Comparison of ENCODE assay signal across 13 cellular contexts in the genomic region with DNA sequence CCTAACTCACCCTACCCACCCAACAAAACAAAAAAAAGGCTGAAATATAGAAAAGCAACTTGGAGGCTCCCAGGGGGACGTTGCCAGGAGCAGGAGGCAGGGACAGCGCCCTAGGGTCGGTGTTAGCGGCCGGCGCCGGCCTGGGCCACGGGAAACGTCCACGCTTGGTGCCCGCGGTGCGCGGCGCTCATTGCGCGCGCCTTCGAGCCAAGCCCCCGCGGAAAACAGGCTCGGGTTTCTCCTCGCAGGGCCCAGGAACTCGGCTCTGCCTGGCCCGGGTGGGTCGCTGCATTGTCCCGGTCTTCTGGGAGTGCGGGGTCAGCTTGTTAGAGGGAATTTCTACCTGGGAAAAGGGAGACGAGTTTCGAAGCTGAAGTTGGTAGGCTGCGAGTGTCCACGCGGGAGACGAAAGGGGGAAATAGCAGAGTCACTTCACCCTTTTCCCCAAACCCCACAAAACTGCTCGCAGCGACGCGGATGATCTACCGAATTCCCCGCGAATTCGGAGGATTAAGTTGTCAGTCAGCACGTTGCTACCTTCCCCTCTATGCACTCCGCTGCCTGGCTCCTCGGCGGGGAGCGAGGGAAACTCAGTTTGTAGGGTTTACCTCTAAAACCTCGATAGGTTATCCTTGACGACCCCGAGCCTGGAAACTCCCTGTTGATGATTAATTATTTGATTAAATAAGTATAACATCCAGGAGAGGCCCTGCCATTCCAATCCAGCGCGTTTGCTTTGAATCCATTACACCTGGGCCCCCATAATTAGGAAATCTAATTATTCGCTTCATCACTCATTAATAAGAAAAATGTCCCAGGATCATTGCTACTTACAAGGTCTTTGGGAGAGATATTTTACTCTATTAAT. TPM values are rescaled to one million over a fixed set of nuclear protein-coding genes. Genes with fewer than 3 reads are reported as not detected.
DNase-seq lines count a peak whose midpoint lies in the region; ATAC-seq, FAIRE-seq and TF ChIP-seq lines count a peak whose summit lies in the region.
"Had no signal": no experiment of that assay in that cellular context is flagged by ENCODE, and none has a peak within 500 bp of the region (broad histone marks: within the 10 kb centered on the region; RNA-seq: fewer than 3 reads in every experiment).

No MANE protein-coding gene starts in this region.

- ATAC-seq in GM21367 (IDR thresholded peaks at IDR 0.05; ENCODE audit: unreplicated experiment) (no peak), HG03045 (IDR thresholded peaks at IDR 0.05; ENCODE audit: unreplicated experiment) (no peak)

- H3K9ac ChIP-seq in astrocyte (ENCODE audit: low read length) (peak overlapping the region; percentile 81), iPS-15b (ENCODE audit: low read depth, low read length) (no peak overlapping the region)

- no peak for TF ChIP-seq EP300 in suprapubic skin (IDR thresholded peaks at IDR 0.05)

- no peak for TF ChIP-seq CTCF in astrocyte (IDR thresholded peaks at IDR 0.05; ENCODE audit: insufficient read depth, low read depth, low read length)
- TF ChIP-seq CTCF in suprapubic skin (IDR thresholded peaks at IDR 0.05): no peak

- peaks cover 8% of the 10 kb centered on the region for H3K36me3 ChIP-seq in astrocyte (ENCODE audit: insufficient read depth, low read length)
- H3K36me3 ChIP-seq in iPS-15b (ENCODE audit: control insufficient read depth, insufficient read depth, low read length): no peaks in the 10 kb centered on the region
- no peaks in the 10 kb centered on the region for H3K36me3 ChIP-seq in suprapubic skin

- H3K4me1 ChIP-seq in astrocyte (ENCODE audit: insufficient read depth, low read length) (peaks cover 17% of the 10 kb centered on the region), iPS-15b (ENCODE audit: control insufficient read depth, insufficient read depth, low read length) (peaks cover 2% of the 10 kb centered on the region), suprapubic skin (peaks cover 36% of the 10 kb centered on the region)

- no peaks in the 10 kb centered on the region for H3K27me3 ChIP-seq in astrocyte (ENCODE audit: insufficient read depth, low read length)
- H3K27me3 ChIP-seq in iPS-15b (ENCODE audit: control insufficient read depth, insufficient read depth, low read length): peaks cover 71% of the 10 kb centered on the region
- H3K27me3 ChIP-seq in suprapubic skin: peaks cover 79% of the 10 kb centered on the region

- H3K27ac Mint-ChIP-seq in activated T-cell treated with anti-CD3 and anti-CD28 coated beads, Interleukin-2, amount 50 U/mL, for 24 hours: no peak overlapping the region
- H3K27ac Mint-ChIP-seq in astrocyte (ENCODE audit: unreplicated experiment): no peak overlapping the region
- H3K27ac Mint-ChIP-seq: stimulated activated naive CD8-positive, alpha-beta T cell treated with anti-CD3 and anti-CD28 coated beads, Interleukin-15, Interleukin-2, amounts not matched to agents 100 ng/mL and 50 ng/mL, for 24 hours had no signal

- H3K27me3 Mint-ChIP-seq in activated T-cell treated with anti-CD3 and anti-CD28 coated beads, Interleukin-2, amount 50 U/mL, for 24 hours: peaks cover 79% of the 10 kb centered on the region
- peaks cover 33% of the 10 kb centered on the region for H3K27me3 Mint-ChIP-seq in astrocyte (ENCODE audit: low read depth, unreplicated experiment)

- peak overlapping the region; percentile 97 for H3K4me3 ChIP-seq in astrocyte (ENCODE audit: insufficient read depth, low read depth, low read length)
- H3K4me3 ChIP-seq in iPS-15b (ENCODE audit: low read depth, low read length): peak overlapping the region; percentile 19
- H3K4me3 ChIP-seq in suprapubic skin: peak overlapping the region; percentile 45

- peaks cover 25% of the 10 kb centered on the region for H4K20me1 ChIP-seq in astrocyte (ENCODE audit: insufficient read depth, low read length)

- H3K27ac ChIP-seq in astrocyte (ENCODE audit: low read depth, low read length): peak overlapping the region; percentile 61
- no peak overlapping the region for H3K27ac ChIP-seq in suprapubic skin
- H3K27ac ChIP-seq: HL-60 had no signal

- no peak overlapping the region for H3K4me3 Mint-ChIP-seq in activated T-cell treated with anti-CD3 and anti-CD28 coated beads, Interleukin-2, amount 50 U/mL, for 24 hours
- peak overlapping the region; percentile 79 for H3K4me3 Mint-ChIP-seq in astrocyte (ENCODE audit: unreplicated experiment)
- H3K4me3 Mint-ChIP-seq: stimulated activated naive CD8-positive, alpha-beta T cell treated with anti-CD3 and anti-CD28 coated beads, Interleukin-15, Interleukin-2, amounts not matched to agents 100 ng/mL and 50 ng/mL, for 24 hours had no signal

- H2AFZ ChIP-seq in astrocyte (ENCODE audit: low read depth, low read length): peak overlapping the region; percentile 66

- DNase-seq in activated T-cell treated with anti-CD3 and anti-CD28 coated beads, Interleukin-2, amount 50 U/mL, for 24 hours: peak; percentile 29
- DNase-seq in activated T-cell treated with anti-CD3 and anti-CD28 coated beads, Interleukin-2, amount 50 U/mL, for 1 hour: no peak
- DNase-seq in astrocyte (ENCODE audit: low read depth) (no peak), suprapubic skin (ENCODE audit: low spot score in 2 of 2) (peak in 1 of 2 donors; percentile 35), NK-92 (lab: John Stamatoyannopoulos, UW; ENCODE audit: unreplicated experiment) (no peak)
- DNase-seq: cerebellar nuclear complex, NCI-H1436 treated with DMSO at 0.1 percent for 48 hours had no signal

- peaks cover 62% of the 10 kb centered on the region for H3K79me2 ChIP-seq in astrocyte (ENCODE audit: insufficient read depth, low read length)

- peak overlapping the region; percentile 93 for H3K4me2 ChIP-seq in astrocyte (ENCODE audit: low read length)

- H3K4me1 Mint-ChIP-seq in activated T-cell treated with anti-CD3 and anti-CD28 coated beads, Interleukin-2, amount 50 U/mL, for 24 hours (ENCODE audit: low read depth): peaks cover 21% of the 10 kb centered on the region
- H3K4me1 Mint-ChIP-seq in astrocyte (ENCODE audit: low read depth, unreplicated experiment): peaks cover 9% of the 10 kb centered on the region

- no peaks in the 10 kb centered on the region for H3K9me3 Mint-ChIP-seq in activated T-cell treated with anti-CD3 and anti-CD28 coated beads, Interleukin-2, amount 50 U/mL, for 24 hours
- H3K9me3 Mint-ChIP-seq in astrocyte (ENCODE audit: unreplicated experiment): no peaks in the 10 kb centered on the region
- H3K9me3 Mint-ChIP-seq: stimulated activated naive CD8-positive, alpha-beta T cell treated with anti-CD3 and anti-CD28 coated beads, Interleukin-15, Interleukin-2, amounts not matched to agents 100 ng/mL and 50 ng/mL, for 24 hours had no signal

- TF ChIP-seq POLR2A in suprapubic skin (IDR thresholded peaks at IDR 0.05): no peak

- no peak for FAIRE-seq in astrocyte (lab: Jason Lieb, UNC)
- FAIRE-seq: A204.1 had no signal

- H3K36me3 Mint-ChIP-seq in activated T-cell treated with anti-CD3 and anti-CD28 coated beads, Interleukin-2, amount 50 U/mL, for 24 hours (ENCODE audit: low read depth): no peaks in the 10 kb centered on the region
- H3K36me3 Mint-ChIP-seq in astrocyte (ENCODE audit: low read depth, unreplicated experiment): peaks cover 7% of the 10 kb centered on the region

- 14% methylated on average over 27 of the region's 53 CpGs for WGBS in suprapubic skin

- no peaks in the 10 kb centered on the region for H3K9me3 ChIP-seq in astrocyte (ENCODE audit: insufficient read depth, low read depth, low read length)
- H3K9me3 ChIP-seq in iPS-15b (ENCODE audit: control insufficient read depth, insufficient read depth, low read length): no peaks in the 10 kb centered on the region
- no peaks in the 10 kb centered on the region for H3K9me3 ChIP-seq in suprapubic skin

RNA-seq across cellular contexts. Expression of gene FOXC2, which starts 0.8 kb away (rescaled TPM):
- 15.8 and 15.9 TPM in 2 replicates for total RNA-seq in astrocyte
- under 1 TPM in 1 of 4 donors, not detected in 3; 0.56 TPM for total RNA-seq in suprapubic skin

RNA-seq across cellular contexts. Expression of gene MTHFSD, which starts 10.8 kb away (rescaled TPM):
- total RNA-seq in astrocyte (15.6 and 16.5 TPM in 2 replicates), suprapubic skin (10 to 100 TPM; 12.4 to 43.4 (median 18.8) TPM)

RNA-seq across cellular contexts. Expression of gene FOXL1, which starts 12.5 kb away (rescaled TPM):
- total RNA-seq in astrocyte (6.1 and 8.1 TPM in 2 replicates), suprapubic skin (under 1 TPM in 2 of 4 donors, not detected in 2; 0.23 to 0.40 TPM)

RNA-seq across cellular contexts. Expression of gene FOXF1, which starts 55.6 kb away (rescaled TPM):
- 0.07 TPM in 1 of 2 replicates, not detected in the other for total RNA-seq in astrocyte
- under 1 TPM in 3 of 4 donors, not detected in 1; 0.11 to 0.59 (median 0.21) TPM for total RNA-seq in suprapubic skin

Comparison
In these comparisons a context has a peak if more than half of its experiments do, and no peak if none do; other contexts are left out.
1. H3K4me3 ChIP-seq: peak in every context shown above with its lines; median percentile 97 in astrocyte; 45 in suprapubic skin; 19 in iPS-15b.
2. RNA of gene FOXC2, which starts 0.8 kb away (total RNA-seq): 15.8 to 15.9 TPM in astrocyte; 0.56 TPM in suprapubic skin; every median in the first group is over 10 times any median in the second.